In genomic region chr3:195059471-195060216, GRCh38 we compare ENCODE assay signal across 1 cellular context.
TF ChIP-seq lines count a peak whose summit lies in the region.

No MANE protein-coding gene starts in this region.

TF ChIP-seq in GM23338, 12 proteins besides CTCF, POLR2A, EP300 and RAD21 (continued from another document):
- TF ChIP-seq REST (IDR thresholded peaks at IDR 0.05; ENCODE audit: unreplicated experiment) (no peak), NANOG (IDR thresholded peaks at IDR 0.05; ENCODE audit: borderline replicate concordance) (no peak), CREB1 (CRISPR knock-in tag; IDR thresholded peaks at IDR 0.05; ENCODE audit: low read depth) (no peak), EZH2 (IDR thresholded peaks at IDR 0.05; ENCODE audit: low read depth, unreplicated experiment) (no peak)
- TF ChIP-seq, protein P1, sequence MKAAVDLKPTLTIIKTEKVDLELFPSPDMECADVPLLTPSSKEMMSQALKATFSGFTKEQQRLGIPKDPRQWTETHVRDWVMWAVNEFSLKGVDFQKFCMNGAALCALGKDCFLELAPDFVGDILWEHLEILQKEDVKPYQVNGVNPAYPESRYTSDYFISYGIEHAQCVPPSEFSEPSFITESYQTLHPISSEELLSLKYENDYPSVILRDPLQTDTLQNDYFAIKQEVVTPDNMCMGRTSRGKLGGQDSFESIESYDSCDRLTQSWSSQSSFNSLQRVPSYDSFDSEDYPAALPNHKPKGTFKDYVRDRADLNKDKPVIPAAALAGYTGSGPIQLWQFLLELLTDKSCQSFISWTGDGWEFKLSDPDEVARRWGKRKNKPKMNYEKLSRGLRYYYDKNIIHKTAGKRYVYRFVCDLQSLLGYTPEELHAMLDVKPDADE (IDR thresholded peaks at IDR 0.05), result no peak
TF ChIP-seq in GM23338: peak in this region for 0.
